ENCODE assay signal across 18 cellular contexts in the genomic region with DNA sequence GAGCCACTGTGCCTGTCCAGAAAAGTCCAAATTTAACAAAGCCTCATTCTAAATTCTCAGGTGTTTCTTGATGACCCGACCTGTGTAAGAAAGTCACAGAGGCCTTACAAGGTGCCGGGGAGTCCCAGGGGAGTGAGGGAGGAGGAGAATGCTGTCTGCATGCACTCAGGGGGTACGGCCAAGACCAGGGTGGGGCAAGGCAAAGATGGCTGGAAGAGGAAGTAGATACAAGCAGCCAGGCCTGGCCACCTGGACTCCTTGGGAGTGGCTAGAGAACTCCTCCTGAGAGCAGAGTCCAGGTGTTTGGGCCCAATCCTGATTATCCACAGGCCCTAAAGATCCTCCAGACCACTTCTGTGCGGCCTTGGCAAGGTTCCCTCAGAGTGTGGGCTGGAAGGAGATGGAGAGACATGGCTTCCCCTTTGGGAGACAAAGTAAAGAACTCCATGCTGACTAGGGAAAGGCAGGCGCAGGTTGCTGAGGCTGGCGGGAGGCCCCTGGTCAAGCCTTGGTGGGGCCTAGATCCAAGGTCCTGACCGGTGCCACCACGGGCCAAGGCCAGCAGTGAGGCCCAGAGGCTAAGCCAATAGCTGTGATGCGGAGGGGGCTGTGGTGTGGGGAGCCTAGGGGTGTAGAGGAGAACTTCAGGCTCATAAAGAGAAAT.
DNase-seq lines count a peak whose midpoint lies in the region; ATAC-seq and TF ChIP-seq lines count a peak whose summit lies in the region.
"Had no signal": no experiment of that assay in that cellular context is flagged by ENCODE, and none has a peak within 500 bp of the region (broad histone marks: within the 10 kb centered on the region; RNA-seq: fewer than 3 reads in every experiment).

No MANE protein-coding gene starts in this region.

- WGBS in gastroesophageal sphincter (ENCODE audit: low coverage in 1 of 2), 2 donors: 60 to 83% methylated on average over 1 to 2 of the region's 9 CpGs
- WGBS in testis, 2 donors: 68 to 79% methylated on average over 7 to 9 of the region's 9 CpGs

- H3K27me3 Mint-ChIP-seq in osteocyte (ENCODE audit: unreplicated experiment) (no peaks in the 10 kb centered on the region), CD14-positive monocyte (ENCODE audit: low read depth in 3 of 3) (peaks cover 17 to 32% (median 26%) of the 10 kb centered on the region in 3 donors)
- H3K27me3 Mint-ChIP-seq: CD4-positive, alpha-beta T cell had no signal

- intact Hi-C loops in testis (cut with DNase I; ENCODE audit: low total_unique reads) (no loop called here), CD14-positive monocyte (cut with micrococcal nuclease) (no loop called here)

- TF ChIP-seq POLR2A in gastroesophageal sphincter (IDR thresholded peaks at IDR 0.05) (no peak), testis (IDR thresholded peaks at IDR 0.05) (no peak)

- ATAC-seq in gastroesophageal sphincter: no peak
- no peak for ATAC-seq in GM21737 (IDR thresholded peaks at IDR 0.05; ENCODE audit: unreplicated experiment)
- ATAC-seq: esophagus mucosa, WTC11 had no signal

- no peak for TF ChIP-seq EP300 in gastroesophageal sphincter (IDR thresholded peaks at IDR 0.05)

- H3K27ac Mint-ChIP-seq in osteocyte (ENCODE audit: unreplicated experiment) (peak overlapping the region; percentile 25), CD14-positive monocyte (no peak overlapping the region)
- H3K27ac Mint-ChIP-seq: CD4-positive, alpha-beta T cell; IgD-negative memory B cell; WTC11 had no signal

- H3K4me1 ChIP-seq in gastroesophageal sphincter (peaks cover 0 to 42% (median 0%) of the 10 kb centered on the region in 3 donors), testis (peaks cover 24% of the 10 kb centered on the region)

- H3K27ac ChIP-seq in KOPT-K1 (ENCODE audit: low read depth, low read length, poor library complexity, severe bottlenecking) (peak overlapping the region; percentile 29), gastroesophageal sphincter (peak overlapping the region in 3 of 4 donors; percentile 68 to 76 (median 75)), testis (peak overlapping the region; percentile 76 to 78)

- TF ChIP-seq CTCF in gastroesophageal sphincter (IDR thresholded peaks at IDR 0.05): no peak
- no peak for TF ChIP-seq CTCF in osteocyte (IDR thresholded peaks at IDR 0.05)
- TF ChIP-seq CTCF in testis (IDR thresholded peaks at IDR 0.05): peak in 2 of 3 experiments; percentile 5 to 33
- TF ChIP-seq CTCF in CD14-positive monocyte (IDR thresholded peaks at IDR 0.05): no peak
- no peak for TF ChIP-seq CTCF in GM10266 (IDR thresholded peaks at IDR 0.05; ENCODE audit: control insufficient read depth, insufficient read depth, low read depth, missing control alignments)

- H3K4me3 ChIP-seq in gastroesophageal sphincter: no peak overlapping the region
- no peak overlapping the region for H3K4me3 ChIP-seq in testis

- no peaks in the 10 kb centered on the region for H3K9me3 ChIP-seq in KOPT-K1 (ENCODE audit: insufficient read depth, low read length, poor library complexity, severe bottlenecking)
- no peaks in the 10 kb centered on the region for H3K9me3 ChIP-seq in gastroesophageal sphincter
- no peaks in the 10 kb centered on the region for H3K9me3 ChIP-seq in testis

- H3K36me3 Mint-ChIP-seq in osteocyte (ENCODE audit: unreplicated experiment) (peaks cover 3% of the 10 kb centered on the region), CD14-positive monocyte (no peaks in the 10 kb centered on the region)

- H3K36me3 ChIP-seq in KOPT-K1 (ENCODE audit: insufficient read depth, low read length) (no peaks in the 10 kb centered on the region), gastroesophageal sphincter (no peaks in the 10 kb centered on the region), testis (ENCODE audit: low read depth, missing control alignments) (no peaks in the 10 kb centered on the region)

- no peak for DNase-seq in osteocyte (ENCODE audit: extremely low spot score, unreplicated experiment)
- DNase-seq in testis: no peak
- DNase-seq in inferior parietal cortex (ENCODE audit: extremely low spot score): no peak
- DNase-seq in CD14-positive monocyte (ENCODE audit: low spot score): no peak
- no peak for DNase-seq in GM10266 (ENCODE audit: extremely low spot score)
- DNase-seq: activated CD4-positive, alpha-beta T cell treated with anti-CD3 and anti-CD28 coated beads, Interleukin-2, amount 50 U/mL, for 48 hours; activated CD8-positive, alpha-beta memory T cell treated with anti-CD3 and anti-CD28 coated beads, Interleukin-2, amount 50 U/mL, for 48 hours; CD4-positive, alpha-beta T cell; DMS 273 treated with DMSO at 0.1 percent for 48 hours; effector CD8-positive, alpha-beta T cell; NCI-H2107; NCI-H510A treated with DMSO at 0.1 percent for 48 hours had no signal

- peaks cover 75% of the 10 kb centered on the region for H3K4me1 Mint-ChIP-seq in osteocyte (ENCODE audit: unreplicated experiment)
- no peaks in the 10 kb centered on the region for H3K4me1 Mint-ChIP-seq in CD14-positive monocyte

- H3K9me3 Mint-ChIP-seq in osteocyte (ENCODE audit: unreplicated experiment): peaks cover 10% of the 10 kb centered on the region
- H3K9me3 Mint-ChIP-seq in CD14-positive monocyte: no peaks in the 10 kb centered on the region
- H3K9me3 Mint-ChIP-seq: CD4-positive, alpha-beta T cell had no signal

- no peaks in the 10 kb centered on the region for H3K27me3 ChIP-seq in gastroesophageal sphincter
- no peaks in the 10 kb centered on the region for H3K27me3 ChIP-seq in testis

- H3K4me3 Mint-ChIP-seq in osteocyte (ENCODE audit: unreplicated experiment): no peak overlapping the region
- H3K4me3 Mint-ChIP-seq in CD14-positive monocyte: no peak overlapping the region
- H3K4me3 Mint-ChIP-seq: CD4-positive, alpha-beta T cell; IgD-negative memory B cell; WTC11 had no signal

Comparison
In these comparisons a context has a peak if more than half of its experiments do, and no peak if none do; other contexts are left out.
1. CTCF ChIP-seq: peak in testis (2 of 3); none in gastroesophageal sphincter (0 of 4), osteocyte (single experiment), CD14-positive monocyte (single experiment) and GM10266 (single experiment).
2. Peak in every context shown above with its lines, with median percentiles within 50 percentile points of each other: H3K27ac ChIP-seq.